Comparison of ENCODE assay signal across 13 cellular contexts in the genomic region with DNA sequence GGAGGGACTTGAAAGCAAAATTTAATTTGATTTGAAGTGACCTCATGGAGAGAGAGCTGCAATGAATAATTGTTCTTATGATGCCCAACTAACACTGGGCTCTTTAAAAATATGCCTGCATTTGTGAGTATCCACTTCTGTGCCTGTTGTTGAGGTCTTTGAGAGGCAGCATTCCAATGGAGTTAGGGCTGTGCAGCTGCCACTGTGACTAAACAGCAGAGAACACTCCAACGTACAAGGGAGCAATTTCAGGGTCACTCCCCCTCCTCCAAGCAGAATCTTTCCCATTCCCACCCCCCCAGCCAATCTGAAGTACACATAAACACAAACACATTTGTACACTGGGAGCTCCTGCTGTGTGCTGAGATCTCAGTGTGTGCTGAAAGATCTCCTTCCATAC. TPM values are rescaled to one million over a fixed set of nuclear protein-coding genes. Genes with fewer than 3 reads are reported as not detected.
DNase-seq lines count a peak whose midpoint lies in the region; ATAC-seq and TF ChIP-seq lines count a peak whose summit lies in the region.
"Had no signal": no experiment of that assay in that cellular context is flagged by ENCODE, and none has a peak within 500 bp of the region (broad histone marks: within the 10 kb centered on the region; RNA-seq: fewer than 3 reads in every experiment).

No MANE protein-coding gene starts in this region.

- H3K9me3 Mint-ChIP-seq in osteocyte (ENCODE audit: unreplicated experiment) = no peaks in the 10 kb centered on the region

- H3K4me3 ChIP-seq in NT2/D1 (ENCODE audit: insufficient read length, low read depth) = no peak overlapping the region
- no peak overlapping the region for H3K4me3 ChIP-seq in fibroblast of villous mesenchyme (ENCODE audit: low read depth, low read length)
- H3K4me3 ChIP-seq: body of pancreas, hepatocyte had no signal

- H3K9ac ChIP-seq in NT2/D1 (ENCODE audit: insufficient read length, low read depth) = peak overlapping the region; percentile 10

- DNase-seq in ELR (ENCODE audit: low read depth) = peak; percentile 58
- DNase-seq in NT2/D1 (ENCODE audit: low read depth, low spot score) = no peak
- DNase-seq in fibroblast of villous mesenchyme (ENCODE audit: low read depth) = peak; percentile 45
- DNase-seq in osteocyte (ENCODE audit: extremely low spot score, unreplicated experiment) = no peak
- no peak for DNase-seq in ecto neural progenitor cell (ENCODE audit: low spot score)
- DNase-seq in activated T-cell treated with anti-CD3 and anti-CD28 coated beads for 4 hours = no peak
- DNase-seq: activated CD8-positive, alpha-beta memory T cell treated with anti-CD3 and anti-CD28 coated beads for 24 hours; activated effector memory CD4-positive, alpha-beta T cell treated with anti-CD3 and anti-CD28 coated beads, Interleukin-2, amount 50 U/mL, for 16 hours; BE2C; body of pancreas had no signal

- H3K4me1 ChIP-seq in NT2/D1 (ENCODE audit: insufficient read depth, insufficient read length) = no peaks in the 10 kb centered on the region
- H3K4me1 ChIP-seq: BE2C, body of pancreas had no signal

- no peak overlapping the region for H3K4me3 Mint-ChIP-seq in osteocyte (ENCODE audit: unreplicated experiment)

- TF ChIP-seq CTCF in fibroblast of villous mesenchyme (IDR thresholded peaks at IDR 0.05; ENCODE audit: insufficient read depth, low read depth, low read length) = no peak
- no peak for TF ChIP-seq CTCF in osteocyte (IDR thresholded peaks at IDR 0.05)

- no peaks in the 10 kb centered on the region for H3K27me3 ChIP-seq in NT2/D1 (ENCODE audit: insufficient read depth, insufficient read length)
- H3K27me3 ChIP-seq: body of pancreas, hepatocyte had no signal

- no peaks in the 10 kb centered on the region for H3K36me3 ChIP-seq in NT2/D1 (ENCODE audit: insufficient read depth, insufficient read length, low read length)
- H3K36me3 ChIP-seq: BE2C had no signal

- H3K9me3 ChIP-seq in NT2/D1 (ENCODE audit: insufficient read depth, low read length) = no peaks in the 10 kb centered on the region
- H3K9me3 ChIP-seq: BE2C, body of pancreas had no signal

- H3K27ac Mint-ChIP-seq in osteocyte (ENCODE audit: unreplicated experiment) = peak overlapping the region; percentile 16

- H3K27me3 Mint-ChIP-seq in osteocyte (ENCODE audit: unreplicated experiment) = no peaks in the 10 kb centered on the region

- H3K4me1 Mint-ChIP-seq in osteocyte (ENCODE audit: unreplicated experiment) = peaks cover 28% of the 10 kb centered on the region

- ATAC-seq in GM18868 (IDR thresholded peaks at IDR 0.05; ENCODE audit: unreplicated experiment) (no peak), GM21367 (IDR thresholded peaks at IDR 0.05; ENCODE audit: unreplicated experiment) (no peak)
- ATAC-seq: body of pancreas had no signal

- H3K36me3 Mint-ChIP-seq in osteocyte (ENCODE audit: unreplicated experiment) = no peaks in the 10 kb centered on the region

RNA-seq across cellular contexts. Expression of gene GSAP, which starts 28.0 kb away (rescaled TPM):
- total RNA-seq in fibroblast of villous mesenchyme (8.7 and 13.8 TPM in 2 replicates), osteocyte (0.83 and 0.84 TPM in 2 replicates)

Comparison
In these comparisons a context has a peak if more than half of its experiments do, and no peak if none do; other contexts are left out.
1. DNase-seq: peak in ELR (single experiment) and fibroblast of villous mesenchyme (single experiment); none in NT2/D1 (single experiment), osteocyte (single experiment), ecto neural progenitor cell (single experiment) and activated T-cell treated with anti-CD3 and anti-CD28 coated beads for 4 hours (single experiment).